1 cellular context compared by ENCODE assay signal in the genomic region with DNA sequence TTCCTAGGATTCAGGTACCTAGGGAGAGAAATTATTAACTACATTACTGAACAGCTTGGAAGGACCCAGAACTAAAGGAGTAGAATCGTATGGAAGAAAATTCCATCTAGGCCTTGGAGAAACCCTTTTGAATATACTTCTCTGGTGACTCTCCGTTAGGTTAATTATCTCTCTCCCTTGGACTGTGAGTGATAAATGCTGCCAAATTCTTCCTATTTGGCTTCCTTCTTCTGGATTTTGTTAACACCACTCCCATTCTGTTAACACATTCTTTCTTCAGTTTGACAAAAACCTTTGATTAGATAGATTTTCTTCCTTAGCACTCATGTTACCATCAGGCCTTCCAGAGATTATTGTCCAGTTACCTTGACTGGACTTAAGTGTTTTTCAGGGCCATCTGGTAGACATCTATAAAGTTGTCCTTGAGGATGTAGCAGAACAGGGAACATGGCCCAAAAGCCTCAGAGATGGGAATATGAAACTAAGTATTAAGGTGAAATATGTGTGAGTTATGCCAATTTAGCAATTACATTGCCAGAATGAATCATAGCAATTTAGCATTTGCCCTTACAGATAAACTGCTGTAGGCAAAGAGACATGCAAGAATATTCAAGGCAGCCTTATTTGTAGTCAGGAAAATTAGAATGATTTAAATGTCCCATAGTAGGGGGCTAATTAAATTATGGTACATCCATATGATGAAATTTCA.
TF ChIP-seq lines count a peak whose summit lies in the region.

No MANE protein-coding gene starts in this region.

TF ChIP-seq in SK-N-SH treated with all-trans-retinoic acid at 6 μM for 48 hours, 23 proteins besides CTCF, POLR2A, EP300 and RAD21 (continued from another document):
- TF ChIP-seq, protein P1, sequence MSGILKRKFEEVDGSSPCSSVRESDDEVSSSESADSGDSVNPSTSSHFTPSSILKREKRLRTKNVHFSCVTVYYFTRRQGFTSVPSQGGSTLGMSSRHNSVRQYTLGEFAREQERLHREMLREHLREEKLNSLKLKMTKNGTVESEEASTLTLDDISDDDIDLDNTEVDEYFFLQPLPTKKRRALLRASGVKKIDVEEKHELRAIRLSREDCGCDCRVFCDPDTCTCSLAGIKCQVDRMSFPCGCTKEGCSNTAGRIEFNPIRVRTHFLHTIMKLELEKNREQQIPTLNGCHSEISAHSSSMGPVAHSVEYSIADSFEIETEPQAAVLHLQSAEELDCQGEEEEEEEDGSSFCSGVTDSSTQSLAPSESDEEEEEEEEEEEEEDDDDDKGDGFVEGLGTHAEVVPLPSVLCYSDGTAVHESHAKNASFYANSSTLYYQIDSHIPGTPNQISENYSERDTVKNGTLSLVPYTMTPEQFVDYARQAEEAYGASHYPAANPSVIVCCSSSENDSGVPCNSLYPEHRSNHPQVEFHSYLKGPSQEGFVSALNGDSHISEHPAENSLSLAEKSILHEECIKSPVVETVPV (CRISPR knock-in tag; IDR thresholded peaks at IDR 0.05) = no peak
- no peak for TF ChIP-seq ZFP3 (CRISPR knock-in tag; IDR thresholded peaks at IDR 0.05)
- no peak for TF ChIP-seq ESRRG (CRISPR knock-in tag; IDR thresholded peaks at IDR 0.05)
- TF ChIP-seq CSDC2 (CRISPR knock-in tag; IDR thresholded peaks at IDR 0.05) = 0 out of 2 replicates have a peak, but pooled peaks have one; percentile 34
